Comparison of ENCODE assay signal across 8 cellular contexts in the genomic region with DNA sequence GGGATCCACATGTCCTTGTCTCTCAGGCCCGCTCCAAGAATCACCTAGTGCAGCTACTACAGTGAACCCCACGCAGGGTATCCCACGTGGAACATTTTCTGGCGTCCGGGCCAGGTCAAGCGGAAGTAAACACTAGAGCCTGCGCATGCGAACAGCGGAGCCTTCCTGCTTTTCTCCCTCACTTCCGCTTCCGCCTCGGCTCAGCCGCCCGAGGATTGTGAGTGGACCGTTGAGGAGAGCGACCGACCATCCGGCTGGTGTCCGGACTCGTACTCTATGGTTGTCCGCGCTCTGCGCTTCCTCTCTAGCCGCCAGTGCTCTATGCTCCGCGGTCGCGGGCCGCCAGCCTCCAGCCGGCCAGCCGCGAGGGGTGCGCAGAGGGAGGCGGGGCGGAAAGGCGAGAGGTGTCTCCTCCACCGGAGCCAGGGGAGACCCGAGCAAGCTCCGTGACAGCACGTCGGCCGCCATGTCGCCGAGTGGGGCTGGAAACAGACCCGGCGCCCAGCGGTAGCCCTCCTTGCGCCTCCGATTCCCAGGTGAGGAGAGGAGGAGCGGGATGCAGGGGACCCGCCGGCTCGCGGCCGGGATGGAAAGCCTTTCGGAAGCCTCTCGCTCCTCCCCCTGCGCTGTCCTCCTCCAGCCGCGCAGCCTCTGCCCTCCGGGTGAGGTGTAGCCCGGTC. TPM values are rescaled to one million over a fixed set of nuclear protein-coding genes. Genes with fewer than 3 reads are reported as not detected.
A peak's percentile ranks its signal among the peaks of the same experiment; 100 is the strongest.
DNase-seq lines count a peak whose midpoint lies in the region; ATAC-seq and TF ChIP-seq lines count a peak whose summit lies in the region.

A gene with protein sequence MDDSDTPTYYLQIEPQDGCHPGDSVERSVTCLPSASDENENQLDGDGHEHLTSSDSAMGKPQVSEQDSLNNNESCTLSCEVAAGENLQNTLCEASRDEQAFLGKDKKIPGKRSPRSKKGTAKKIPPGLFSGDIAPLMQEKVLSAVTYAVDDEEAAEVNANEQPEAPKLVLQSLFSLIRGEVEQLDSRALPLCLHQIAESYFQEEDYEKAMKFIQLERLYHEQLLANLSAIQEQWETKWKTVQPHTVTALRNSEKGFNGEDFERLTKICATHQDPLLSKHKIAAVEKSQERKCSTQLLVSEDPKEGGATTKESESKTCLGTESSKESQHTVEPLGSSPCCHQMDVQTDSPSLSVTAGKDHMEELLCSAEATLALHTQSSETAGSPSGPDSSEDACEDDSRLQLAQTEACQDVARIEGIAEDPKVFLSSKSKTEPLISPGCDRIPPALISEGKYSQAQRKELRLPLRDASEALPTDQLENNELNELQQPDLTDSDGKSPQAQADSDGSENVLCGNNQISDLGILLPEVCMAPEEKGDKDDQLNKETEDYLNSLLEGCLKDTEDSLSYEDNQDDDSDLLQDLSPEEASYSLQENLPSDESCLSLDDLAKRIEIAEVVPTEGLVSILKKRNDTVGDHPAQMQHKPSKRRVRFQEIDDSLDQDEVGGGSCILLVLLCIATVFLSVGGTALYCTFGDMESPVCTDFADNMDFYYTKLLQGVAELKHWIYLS (plus strand): TSS at position 329 of the 680 bp plus-strand sequence. CDS start 25,107 bp downstream, outside the sequence.
A gene with protein sequence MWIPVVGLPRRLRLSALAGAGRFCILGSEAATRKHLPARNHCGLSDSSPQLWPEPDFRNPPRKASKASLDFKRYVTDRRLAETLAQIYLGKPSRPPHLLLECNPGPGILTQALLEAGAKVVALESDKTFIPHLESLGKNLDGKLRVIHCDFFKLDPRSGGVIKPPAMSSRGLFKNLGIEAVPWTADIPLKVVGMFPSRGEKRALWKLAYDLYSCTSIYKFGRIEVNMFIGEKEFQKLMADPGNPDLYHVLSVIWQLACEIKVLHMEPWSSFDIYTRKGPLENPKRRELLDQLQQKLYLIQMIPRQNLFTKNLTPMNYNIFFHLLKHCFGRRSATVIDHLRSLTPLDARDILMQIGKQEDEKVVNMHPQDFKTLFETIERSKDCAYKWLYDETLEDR (minus strand): TSS at position 134 of the 680 bp plus-strand sequence. CDS start 123 bp downstream, at position 11.

- peak within 1 kb of the TSS; percentile 99 for H3K27ac Mint-ChIP-seq in activated naive CD4-positive, alpha-beta T cell treated with anti-CD3 and anti-CD28 coated beads, Interleukin-2, amount 10 ng/mL, durations not matched to agents 7 days and 5 days

- H3K27ac ChIP-seq in SK-N-MC: peak within 1 kb of the TSS; percentile 52; the same call in 1 of the 2 replicates
- H3K27ac ChIP-seq in gastroesophageal sphincter: peak within 1 kb of the TSS; percentile 78 to 99 (median 98)
- peak within 1 kb of the TSS; percentile 92 for H3K27ac ChIP-seq in neutrophil
- peak within 1 kb of the TSS; percentile 77 for H3K27ac ChIP-seq in substantia nigra (ENCODE audit: low read depth, low read length, poor library complexity, severe bottlenecking)

- H3K36me3 Mint-ChIP-seq in activated naive CD4-positive, alpha-beta T cell treated with anti-CD3 and anti-CD28 coated beads, Interleukin-2, amount 10 ng/mL, durations not matched to agents 7 days and 5 days: peaks cover 18% of the 10 kb centered on the region

- ATAC-seq in gastroesophageal sphincter: peak; percentile 98

- H3K4me3 ChIP-seq in SK-N-MC (peak within 1 kb of the TSS; percentile 95), gastroesophageal sphincter (peak within 1 kb of the TSS; percentile 58 to 85), neutrophil (ENCODE audit: low read depth in 1 of 2, low read length in 1 of 2) (peak within 1 kb of the TSS; percentile 97 to 99)

- DNase-seq in GM03348 (ENCODE audit: low spot score) (peak; percentile 96), HEK293T (ENCODE audit: extremely low spot score) (peak; percentile 87), MV-4-11 (lab: John Stamatoyannopoulos, UW) (peak; percentile 98), SK-N-MC (ENCODE audit: low read depth, low spot score) (peak; percentile 65), substantia nigra (lab: John Stamatoyannopoulos, UW) (peak; percentile 73 to 99 (median 96))
- DNase-seq in activated naive CD4-positive, alpha-beta T cell treated with anti-CD3 and anti-CD28 coated beads, Interleukin-2, amount 10 ng/mL, durations not matched to agents 7 days and 5 days: peak; percentile 95

- peak; percentile 94 to 95 for TF ChIP-seq POLR2A in gastroesophageal sphincter (IDR thresholded peaks at IDR 0.05)

- H3K9ac ChIP-seq in SK-N-MC (ENCODE audit: insufficient read length): peak within 1 kb of the TSS; percentile 92

- POLR2A ChIA-PET in HEK293T (lab: Yijun Ruan, JAX): no interaction called here

- H3K4me3 Mint-ChIP-seq in activated naive CD4-positive, alpha-beta T cell treated with anti-CD3 and anti-CD28 coated beads, Interleukin-2, amount 10 ng/mL, durations not matched to agents 7 days and 5 days: peak within 1 kb of the TSS; percentile 98

- H3K36me3 ChIP-seq in SK-N-MC (ENCODE audit: insufficient read depth, low read length): peaks cover 10% of the 10 kb centered on the region; the same call in 1 of the 2 replicates
- H3K36me3 ChIP-seq in gastroesophageal sphincter: peaks cover 0 to 24% of the 10 kb centered on the region in 2 donors
- no peaks in the 10 kb centered on the region for H3K36me3 ChIP-seq in neutrophil

- TF ChIP-seq CTCF in gastroesophageal sphincter (IDR thresholded peaks at IDR 0.05) (peak in 1 of 4 experiments; percentile 17), neutrophil (IDR thresholded peaks at IDR 0.05) (peak; percentile 52)

- H3K9me3 ChIP-seq in SK-N-MC (ENCODE audit: low read depth, low read length): no peaks in the 10 kb centered on the region
- H3K9me3 ChIP-seq in gastroesophageal sphincter: no peaks in the 10 kb centered on the region
- H3K9me3 ChIP-seq in neutrophil: no peaks in the 10 kb centered on the region

- WGBS in gastroesophageal sphincter (ENCODE audit: low coverage in 1 of 2), 2 donors: 0% methylated on average over 6 to 21 of the region's 62 CpGs

- CTCF ChIA-PET in HEK293T (lab: Yijun Ruan, JAX): no interaction called here
- CTCF ChIA-PET in activated naive CD4-positive, alpha-beta T cell treated with anti-CD3 and anti-CD28 coated beads, Interleukin-2, amount 10 ng/mL, durations not matched to agents 7 days and 5 days (lab: Charles Lee): interaction anchor here (1.1 kb wide), 1 partner anchor 62 kb away, joined by 3 read pairs; no protein-coding TSS in a partner anchor

- H3K27me3 Mint-ChIP-seq in activated naive CD4-positive, alpha-beta T cell treated with anti-CD3 and anti-CD28 coated beads, Interleukin-2, amount 10 ng/mL, durations not matched to agents 7 days and 5 days: no peaks in the 10 kb centered on the region

- H3K4me1 Mint-ChIP-seq in activated naive CD4-positive, alpha-beta T cell treated with anti-CD3 and anti-CD28 coated beads, Interleukin-2, amount 10 ng/mL, durations not matched to agents 7 days and 5 days: peaks cover 56% of the 10 kb centered on the region

- no peak for TF ChIP-seq EP300 in gastroesophageal sphincter (IDR thresholded peaks at IDR 0.05)

- H3K27me3 ChIP-seq in gastroesophageal sphincter (no peaks in the 10 kb centered on the region), neutrophil (no peaks in the 10 kb centered on the region)

- peaks cover under 1% of the 10 kb centered on the region for H3K9me3 Mint-ChIP-seq in activated naive CD4-positive, alpha-beta T cell treated with anti-CD3 and anti-CD28 coated beads, Interleukin-2, amount 10 ng/mL, durations not matched to agents 7 days and 5 days

- peaks cover 8 to 62% (median 16%) of the 10 kb centered on the region in 3 donors for H3K4me1 ChIP-seq in gastroesophageal sphincter
- H3K4me1 ChIP-seq in neutrophil (ENCODE audit: control insufficient read depth in 1 of 2, insufficient read depth in 1 of 2, low read depth in 1 of 2, low read length in 1 of 2): peaks cover 32 to 38% of the 10 kb centered on the region in 2 experiments

TF ChIP-seq in HEK293T, 16 proteins besides CTCF, POLR2A, EP300 and RAD21:
- TF ChIP-seq ZNF384 (IDR thresholded peaks at IDR 0.05) (no peak), L3MBTL2 (conservative IDR thresholded peaks at IDR 0.05) (0 out of 2 replicates have a peak, but pooled peaks have one; percentile 18), ELF4 (IDR thresholded peaks at IDR 0.05) (peak; percentile 62), CTBP1 (IDR thresholded peaks at IDR 0.05; ENCODE audit: borderline replicate concordance) (0 out of 2 replicates have a peak, but pooled peaks have one; percentile 40)

RNA-seq across cellular contexts. Expression of the first gene that starts in this region (rescaled TPM):
- 10 to 100 TPM; 41.6 to 81.9 (median 65.6) TPM for total RNA-seq in gastroesophageal sphincter

RNA-seq across cellular contexts. Expression of the second gene that starts in this region (rescaled TPM):
- 10 to 100 TPM in 2 of 4 donors, 1 to 10 TPM in 2; 7.4 to 12.8 (median 10.2) TPM for total RNA-seq in gastroesophageal sphincter

Comparison
In these comparisons a context has a peak if more than half of its experiments do, and no peak if none do; other contexts are left out.
1. Peak in every context shown above with its lines: DNase-seq, ATAC-seq, H3K4me3 ChIP-seq and H3K27ac ChIP-seq.